In the genomic region with DNA sequence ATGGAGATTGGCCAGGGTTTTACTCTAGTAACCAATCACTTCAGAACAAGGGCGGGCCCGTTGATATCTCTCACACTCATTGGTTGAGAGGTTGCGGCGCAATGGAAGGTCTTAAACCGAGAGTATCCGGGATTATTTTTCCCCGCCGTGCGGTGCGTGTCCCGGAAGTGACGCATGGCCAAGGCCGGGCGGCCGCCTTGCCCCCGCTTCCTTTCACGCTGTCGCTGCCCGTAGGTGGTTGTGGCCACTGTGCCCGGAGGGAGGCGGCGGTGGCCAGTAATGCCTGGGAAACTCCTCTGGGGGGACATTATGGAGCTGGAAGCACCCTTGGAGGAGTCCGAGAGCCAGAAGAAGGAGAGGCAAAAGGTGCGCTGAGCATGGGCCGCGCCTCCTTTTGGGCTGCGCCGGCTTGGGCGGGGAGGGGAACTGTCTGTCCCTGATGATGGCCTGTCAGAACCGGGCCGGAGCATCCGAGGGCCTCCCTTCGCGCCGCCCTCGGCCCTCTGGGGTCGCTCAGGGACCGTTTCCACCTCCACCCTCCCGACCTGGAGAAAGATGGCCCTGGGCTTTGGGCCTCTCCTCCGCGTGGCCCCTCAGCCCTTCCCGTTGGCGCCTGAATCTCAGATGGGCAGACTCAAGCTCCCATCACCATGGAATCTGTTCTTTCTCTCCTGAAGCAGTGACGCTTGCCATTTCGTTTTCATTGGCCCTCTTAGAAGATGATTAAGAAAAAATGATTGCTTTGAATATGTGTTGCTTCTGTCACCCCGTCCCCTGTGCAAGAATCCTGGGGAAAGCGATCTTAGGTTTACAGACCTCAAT, we compare ENCODE assay signal across 1 cellular context.
TF ChIP-seq lines count a peak whose summit lies in the region.

A gene with protein sequence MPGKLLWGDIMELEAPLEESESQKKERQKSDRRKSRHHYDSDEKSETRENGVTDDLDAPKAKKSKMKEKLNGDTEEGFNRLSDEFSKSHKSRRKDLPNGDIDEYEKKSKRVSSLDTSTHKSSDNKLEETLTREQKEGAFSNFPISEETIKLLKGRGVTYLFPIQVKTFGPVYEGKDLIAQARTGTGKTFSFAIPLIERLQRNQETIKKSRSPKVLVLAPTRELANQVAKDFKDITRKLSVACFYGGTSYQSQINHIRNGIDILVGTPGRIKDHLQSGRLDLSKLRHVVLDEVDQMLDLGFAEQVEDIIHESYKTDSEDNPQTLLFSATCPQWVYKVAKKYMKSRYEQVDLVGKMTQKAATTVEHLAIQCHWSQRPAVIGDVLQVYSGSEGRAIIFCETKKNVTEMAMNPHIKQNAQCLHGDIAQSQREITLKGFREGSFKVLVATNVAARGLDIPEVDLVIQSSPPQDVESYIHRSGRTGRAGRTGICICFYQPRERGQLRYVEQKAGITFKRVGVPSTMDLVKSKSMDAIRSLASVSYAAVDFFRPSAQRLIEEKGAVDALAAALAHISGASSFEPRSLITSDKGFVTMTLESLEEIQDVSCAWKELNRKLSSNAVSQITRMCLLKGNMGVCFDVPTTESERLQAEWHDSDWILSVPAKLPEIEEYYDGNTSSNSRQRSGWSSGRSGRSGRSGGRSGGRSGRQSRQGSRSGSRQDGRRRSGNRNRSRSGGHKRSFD (plus strand): TSS at position 210 of the 822 bp plus-strand sequence. CDS start 70 bp downstream, at position 280.

TF ChIP-seq in IMR-90, 13 proteins besides CTCF, POLR2A, EP300 and RAD21 (continued from another document):
- TF ChIP-seq, protein P1, sequence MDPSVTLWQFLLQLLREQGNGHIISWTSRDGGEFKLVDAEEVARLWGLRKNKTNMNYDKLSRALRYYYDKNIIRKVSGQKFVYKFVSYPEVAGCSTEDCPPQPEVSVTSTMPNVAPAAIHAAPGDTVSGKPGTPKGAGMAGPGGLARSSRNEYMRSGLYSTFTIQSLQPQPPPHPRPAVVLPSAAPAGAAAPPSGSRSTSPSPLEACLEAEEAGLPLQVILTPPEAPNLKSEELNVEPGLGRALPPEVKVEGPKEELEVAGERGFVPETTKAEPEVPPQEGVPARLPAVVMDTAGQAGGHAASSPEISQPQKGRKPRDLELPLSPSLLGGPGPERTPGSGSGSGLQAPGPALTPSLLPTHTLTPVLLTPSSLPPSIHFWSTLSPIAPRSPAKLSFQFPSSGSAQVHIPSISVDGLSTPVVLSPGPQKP (IDR thresholded peaks at IDR 0.05; ENCODE audit: borderline replicate concordance, low read depth, low read length): 0 out of 2 replicates have a peak, but pooled peaks have one; percentile 50
- no peak for TF ChIP-seq NFE2L2 (IDR thresholded peaks at IDR 0.05; ENCODE audit: low read depth, low read length)
- TF ChIP-seq RCOR1 (IDR thresholded peaks at IDR 0.05; ENCODE audit: insufficient replicate concordance, low read length): no peak
TF ChIP-seq in IMR-90: peak in this region for 6.
